Comparison of ENCODE assay signal across 13 cellular contexts in the genomic region with DNA sequence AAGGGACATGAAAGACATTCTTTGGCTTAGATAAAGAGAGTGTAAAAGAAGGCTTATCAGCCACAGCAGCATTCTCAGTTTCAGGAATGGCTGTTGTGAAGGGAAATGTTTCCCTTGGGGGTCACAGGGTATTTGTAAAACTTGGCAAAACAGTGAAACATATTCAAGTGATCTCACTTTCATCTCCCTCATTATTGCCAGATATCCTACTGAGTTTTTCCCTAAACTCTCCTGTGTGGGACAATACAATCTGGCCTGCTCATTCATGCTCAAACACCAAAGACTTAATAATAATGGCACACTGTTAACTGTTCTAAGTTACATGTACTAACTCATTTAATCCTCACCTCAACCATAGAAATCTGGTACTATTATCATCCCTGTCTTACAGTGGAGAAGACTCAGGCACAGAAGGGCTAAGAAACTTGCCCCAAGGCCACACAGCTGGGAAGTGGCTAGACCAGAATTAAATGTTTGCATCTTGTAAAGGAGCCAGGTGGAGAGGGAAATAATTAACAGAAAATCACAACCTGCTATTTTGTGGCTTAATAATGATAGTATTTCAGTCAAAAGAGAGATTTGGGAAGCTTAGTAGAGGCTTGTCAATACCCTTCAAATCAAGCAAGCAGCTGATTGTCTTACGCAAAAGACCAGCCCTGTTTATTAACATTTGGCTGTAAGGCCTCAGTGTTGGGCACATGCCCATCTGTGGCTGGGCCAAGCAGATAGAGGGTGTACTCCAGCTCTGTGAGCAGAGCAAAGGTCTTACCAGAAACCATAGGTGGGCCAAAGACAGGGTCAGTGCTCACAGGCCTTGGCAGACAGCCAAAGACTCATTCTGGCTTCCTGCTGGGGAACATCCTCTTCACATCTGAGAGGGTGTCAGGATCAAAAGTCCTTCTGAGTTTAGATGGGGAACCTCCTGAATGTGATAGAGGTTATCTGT. TPM values are rescaled to one million over a fixed set of nuclear protein-coding genes. Genes with fewer than 3 reads are reported as not detected.
A peak's percentile ranks its signal among the peaks of the same experiment; 100 is the strongest.
DNase-seq lines count a peak whose midpoint lies in the region; ATAC-seq, FAIRE-seq and TF ChIP-seq lines count a peak whose summit lies in the region.
"Had no signal": no experiment of that assay in that cellular context is flagged by ENCODE, and none has a peak within 500 bp of the region (broad histone marks: within the 10 kb centered on the region; RNA-seq: fewer than 3 reads in every experiment).

No MANE protein-coding gene starts in this region.

- no peaks in the 10 kb centered on the region for H3K9me3 Mint-ChIP-seq in stimulated activated memory B cell treated with anti-CD40 and anti-IgM and Interleukin-4, amounts not matched to agents 10 μg/mL and 1 μg/mL and 100 μg/mL, for 72 hours
- H3K9me3 Mint-ChIP-seq: CD4-positive, alpha-beta T cell; naive thymus-derived CD4-positive, alpha-beta T cell had no signal

- H3K27me3 ChIP-seq in pancreas, result peaks cover 0 to 8% (median 1%) of the 10 kb centered on the region in 4 donors

- H3K36me3 ChIP-seq in pancreas, result no peaks in the 10 kb centered on the region

- no peak overlapping the region for H3K27ac ChIP-seq in pancreas
- H3K27ac ChIP-seq: RWPE1 had no signal

- H3K36me3 Mint-ChIP-seq in stimulated activated memory B cell treated with anti-CD40 and anti-IgM and Interleukin-4, amounts not matched to agents 10 μg/mL and 1 μg/mL and 100 μg/mL, for 72 hours, result no peaks in the 10 kb centered on the region
- H3K36me3 Mint-ChIP-seq: naive thymus-derived CD4-positive, alpha-beta T cell had no signal

- no peaks in the 10 kb centered on the region for H3K4me1 Mint-ChIP-seq in stimulated activated memory B cell treated with anti-CD40 and anti-IgM and Interleukin-4, amounts not matched to agents 10 μg/mL and 1 μg/mL and 100 μg/mL, for 72 hours
- H3K4me1 Mint-ChIP-seq: naive thymus-derived CD4-positive, alpha-beta T cell had no signal

- 14 to 19% methylated on average over 1 of the region's 1 CpG for WGBS in pancreas, 2 donors

- FAIRE-seq in pancreas (lab: Jason Lieb, UNC) (peak; percentile 13), frontal cortex (lab: Jason Lieb, UNC) (no peak)

- no peaks in the 10 kb centered on the region for H3K27me3 Mint-ChIP-seq in stimulated activated memory B cell treated with anti-CD40 and anti-IgM and Interleukin-4, amounts not matched to agents 10 μg/mL and 1 μg/mL and 100 μg/mL, for 72 hours

- no peaks in the 10 kb centered on the region for H3K9me3 ChIP-seq in pancreas

- H3K4me1 ChIP-seq in pancreas, result no peaks in the 10 kb centered on the region

- H3K4me3 ChIP-seq in fibroblast of mammary gland (ENCODE audit: control insufficient read depth, low read depth, low read length) (no peak overlapping the region), pancreas (no peak overlapping the region)

- DNase-seq in ELF-1 (ENCODE audit: low read depth, low spot score) (peak; percentile 50), NCI-H524 treated with DMSO at 0.1 percent for 48 hours (lab: John Stamatoyannopoulos, UW) (peak; percentile 22), fibroblast of mammary gland (ENCODE audit: low read depth) (peak; percentile 11), pancreas (peak in 4 of 6 donors; percentile 2 to 43 (median 28)), frontal cortex (ENCODE audit: low spot score in 2 of 2) (no peak), DMS79 (lab: John Stamatoyannopoulos, UW) (no peak)
- no peak for DNase-seq in activated CD4-positive, CD25-positive, alpha-beta regulatory T cell (lab: John Stamatoyannopoulos, UW)
- DNase-seq: CD4-positive, alpha-beta T cell; naive thymus-derived CD4-positive, alpha-beta T cell; stimulated activated naive CD4-positive, alpha-beta T cell treated with Interleukin-2 at 50 U/mL for 16 hours had no signal

- no peak overlapping the region for H3K27ac Mint-ChIP-seq in stimulated activated memory B cell treated with anti-CD40 and anti-IgM and Interleukin-4, amounts not matched to agents 10 μg/mL and 1 μg/mL and 100 μg/mL, for 72 hours
- H3K27ac Mint-ChIP-seq: CD4-positive, alpha-beta T cell; naive thymus-derived CD4-positive, alpha-beta T cell had no signal

- intact Hi-C loops in pancreas (cut with DNase I), result loop anchor here in 1 of 3 donors (10.0 kb wide), 1 partner anchor 1216 kb away; no protein-coding TSS in a partner anchor

- TF ChIP-seq CTCF in fibroblast of mammary gland (conservative IDR thresholded peaks at IDR 0.05; ENCODE audit: control insufficient read depth, insufficient read depth, low read depth, low read length) (no peak), pancreas (IDR thresholded peaks at IDR 0.05) (no peak)

- ATAC-seq in pancreas, result peak; percentile 71 to 91 (median 78)
- ATAC-seq in stimulated activated memory B cell treated with anti-CD40 and anti-IgM and Interleukin-4, amounts not matched to agents 10 μg/mL and 1 μg/mL and 100 μg/mL, for 72 hours, result no peak
- ATAC-seq: activated CD4-positive, CD25-positive, alpha-beta regulatory T cell treated with anti-CD3 and anti-CD28 coated beads, Interleukin-2, amount 50 U/mL, for 24 hours; naive thymus-derived CD4-positive, alpha-beta T cell had no signal

- H3K4me3 Mint-ChIP-seq in stimulated activated memory B cell treated with anti-CD40 and anti-IgM and Interleukin-4, amounts not matched to agents 10 μg/mL and 1 μg/mL and 100 μg/mL, for 72 hours, result no peak overlapping the region
- H3K4me3 Mint-ChIP-seq: CD4-positive, alpha-beta T cell; naive thymus-derived CD4-positive, alpha-beta T cell had no signal

RNA-seq across cellular contexts. Expression of gene SMPX, which starts 17.3 kb away (rescaled TPM):
- under 1 TPM in 1 of 6 donors, not detected in 5; 0.28 TPM for total RNA-seq in pancreas
- under 1 TPM in 1 of 2 donors, not detected in 1; 0.09 TPM for polyA plus RNA-seq in pancreas
- total RNA-seq in frontal cortex, result not detected
- total RNA-seq: CD4-positive, alpha-beta T cell; naive thymus-derived CD4-positive, alpha-beta T cell had no signal
- polyA plus RNA-seq: naive thymus-derived CD4-positive, alpha-beta T cell had no signal

Comparison
In these comparisons a context has a peak if more than half of its experiments do, and no peak if none do; other contexts are left out.
1. DNase-seq: peak in ELF-1 (single experiment), NCI-H524 treated with DMSO at 0.1 percent for 48 hours (single experiment), fibroblast of mammary gland (single experiment) and pancreas (4 of 6); none in activated CD4-positive, CD25-positive, alpha-beta regulatory T cell (0 of 4), frontal cortex (0 of 2) and DMS79 (single experiment).